In genomic region chr1:10598088-10598712, GRCh38 we compare ENCODE assay signal across 13 cellular contexts.
DNase-seq lines count a peak whose midpoint lies in the region; ATAC-seq and TF ChIP-seq lines count a peak whose summit lies in the region.
"Had no signal": no experiment of that assay in that cellular context is flagged by ENCODE, and none has a peak within 500 bp of the region (broad histone marks: within the 10 kb centered on the region; RNA-seq: fewer than 3 reads in every experiment).

No MANE protein-coding gene starts in this region.

- H3K9me3 ChIP-seq in tibial nerve, result no peaks in the 10 kb centered on the region

- peak overlapping the region; percentile 32 for H3K4me3 Mint-ChIP-seq in Calu3 (ENCODE audit: low read depth, unreplicated experiment)
- H3K4me3 Mint-ChIP-seq in brain, result no peak overlapping the region
- H3K4me3 Mint-ChIP-seq: stimulated activated memory B cell treated with anti-CD40 and anti-IgM and Interleukin-4, amounts not matched to agents 10 μg/mL and 1 μg/mL and 100 μg/mL, for 72 hours had no signal

- H3K36me3 Mint-ChIP-seq in Calu3 (ENCODE audit: insufficient read depth, unreplicated experiment), result no peaks in the 10 kb centered on the region
- H3K36me3 Mint-ChIP-seq in brain, result no peaks in the 10 kb centered on the region

- H3K9me3 Mint-ChIP-seq in Calu3 (ENCODE audit: low read depth, unreplicated experiment) (no peaks in the 10 kb centered on the region), brain (no peaks in the 10 kb centered on the region)
- H3K9me3 Mint-ChIP-seq: stimulated activated memory B cell treated with anti-CD40 and anti-IgM and Interleukin-4, amounts not matched to agents 10 μg/mL and 1 μg/mL and 100 μg/mL, for 72 hours had no signal

- no peak for TF ChIP-seq POLR2A in tibial nerve (IDR thresholded peaks at IDR 0.05)

- 79 to 83% methylated on average over 14 of the region's 14 CpGs for WGBS in tibial nerve, 2 donors

- H3K27me3 Mint-ChIP-seq in Calu3 (ENCODE audit: unreplicated experiment) (no peaks in the 10 kb centered on the region), brain (peaks cover 7% of the 10 kb centered on the region)
- H3K27me3 Mint-ChIP-seq: stimulated activated memory B cell treated with anti-CD40 and anti-IgM and Interleukin-4, amounts not matched to agents 10 μg/mL and 1 μg/mL and 100 μg/mL, for 72 hours had no signal

- ATAC-seq in HG03175 (IDR thresholded peaks at IDR 0.05; ENCODE audit: unreplicated experiment) (no peak), HG02588 (IDR thresholded peaks at IDR 0.05; ENCODE audit: unreplicated experiment) (no peak)
- ATAC-seq: stimulated activated memory B cell treated with anti-CD40 and anti-IgM and Interleukin-4, amounts not matched to agents 10 μg/mL and 1 μg/mL and 100 μg/mL, for 72 hours had no signal

- BruUV-seq in Calu3 (replicated peaks; lab: Mats Ljungman, UMichigan), result no TSS peak

- no peak for TF ChIP-seq CTCF in Calu3 (IDR thresholded peaks at IDR 0.05; ENCODE audit: unreplicated experiment)
- TF ChIP-seq CTCF in brain (conservative IDR thresholded peaks at IDR 0.05), result no peak
- no peak for TF ChIP-seq CTCF in tibial nerve (IDR thresholded peaks at IDR 0.05)

- H3K4me1 Mint-ChIP-seq in Calu3 (ENCODE audit: low read depth, unreplicated experiment), result peaks cover 34% of the 10 kb centered on the region
- peaks cover 84% of the 10 kb centered on the region for H3K4me1 Mint-ChIP-seq in brain

- intact Hi-C loops in Calu3 (cut with micrococcal nuclease; ENCODE audit: unreplicated experiment), result loop anchor here (10.0 kb wide), 1 partner anchor 73 kb away; no protein-coding TSS in a partner anchor

- H3K4me3 ChIP-seq in tibial nerve, result no peak overlapping the region
- H3K4me3 ChIP-seq: cardiac muscle cell had no signal

- TF ChIP-seq EP300 in tibial nerve (IDR thresholded peaks at IDR 0.05), result no peak

- DNase-seq in Calu3, result no peak
- peak; percentile 8 for DNase-seq in MV-4-11 (lab: John Stamatoyannopoulos, UW)
- DNase-seq in midbrain (lab: John Stamatoyannopoulos, UW), result peak; percentile 23
- no peak for DNase-seq in NCI-H1436 treated with DMSO at 0.1 percent for 48 hours (lab: John Stamatoyannopoulos, UW)
- no peak for DNase-seq in tibial nerve (ENCODE audit: low spot score in 2 of 2)
- DNase-seq: activated T-cell treated with anti-CD3 and anti-CD28 coated beads, Interleukin-2, amount 50 U/mL, for 48 hours; NCI-H446 treated with DMSO at 0.1 percent for 48 hours; T1000 had no signal

- H3K27ac ChIP-seq in tibial nerve, result no peak overlapping the region
- H3K27ac ChIP-seq: cardiac muscle cell had no signal

- CTCF ChIA-PET in Calu3 (lab: Charles Lee), result interaction anchor here (0.8 kb wide), 1 partner anchor 70 kb away, joined by 3 read pairs; no protein-coding TSS in a partner anchor

- peaks cover 0 to 11% (median 0%) of the 10 kb centered on the region in 3 donors for H3K36me3 ChIP-seq in tibial nerve
- H3K36me3 ChIP-seq: cardiac muscle cell had no signal

- H3K27me3 ChIP-seq in tibial nerve, result no peaks in the 10 kb centered on the region
- H3K27me3 ChIP-seq: cardiac muscle cell had no signal

- H3K27ac Mint-ChIP-seq in Calu3 (ENCODE audit: unreplicated experiment), result peak overlapping the region; percentile 88
- H3K27ac Mint-ChIP-seq in brain, result peak overlapping the region in 4 of 5 experiments; percentile 33 to 63 (median 52)
- H3K27ac Mint-ChIP-seq: stimulated activated memory B cell treated with anti-CD40 and anti-IgM and Interleukin-4, amounts not matched to agents 10 μg/mL and 1 μg/mL and 100 μg/mL, for 72 hours had no signal

- peaks cover 0 to 24% (median 3%) of the 10 kb centered on the region in 4 donors for H3K4me1 ChIP-seq in tibial nerve

Comparison
In these comparisons a context has a peak if more than half of its experiments do, and no peak if none do; other contexts are left out.
1. DNase-seq: peak in MV-4-11 (single experiment) and midbrain (single experiment); none in Calu3 (single experiment), NCI-H1436 treated with DMSO at 0.1 percent for 48 hours (single experiment) and tibial nerve (0 of 2).